In genomic region chr17:63486317-63487013, GRCh38 we compare ENCODE assay signal across 23 cellular contexts. TPM values are rescaled to one million over a fixed set of nuclear protein-coding genes. Genes with fewer than 3 reads are reported as not detected.
"Had no signal": no experiment of that assay in that cellular context is flagged by ENCODE, and none has a peak within 500 bp of the region (broad histone marks: within the 10 kb centered on the region; RNA-seq: fewer than 3 reads in every experiment).

No MANE protein-coding gene starts in this region.

- H3K27ac ChIP-seq: breast epithelium, tibial nerve had no signal

- H3K4me3 ChIP-seq: breast epithelium, left lung, tibial nerve had no signal

- ATAC-seq: left lung; stimulated activated naive CD8-positive, alpha-beta T cell treated with anti-CD3 and anti-CD28 coated beads, Interleukin-15, Interleukin-2, amounts not matched to agents 100 U/mL and 50 U/mL, for 24 hours had no signal

- DNase-seq: activated CD4-positive, alpha-beta T cell treated with anti-CD3 and anti-CD28 coated beads, Interleukin-2, amount 50 U/mL, for 1 hour; activated CD8-positive, alpha-beta memory T cell treated with anti-CD3 and anti-CD28 coated beads, Interleukin-2, amount 50 U/mL, for 48 hours; activated effector memory CD4-positive, alpha-beta T cell treated with anti-CD3 and anti-CD28 coated beads, Interleukin-2, amount 50 U/mL, for 16 hours; activated naive CD4-positive, alpha-beta T cell treated with anti-CD3 and anti-CD28 coated beads, Interleukin-2, amount 50 U/mL, for 16 hours; activated T-cell treated with anti-CD3 and anti-CD28 coated beads, Interleukin-2, amount 50 U/mL, for 48 hours; cortex of kidney; hypothalamus; islet precursor cell; mammary epithelial cell; nephron progenitor cell; stimulated activated CD4-positive, alpha-beta T cell treated with anti-CD3 and anti-CD28 coated beads, Interleukin-2, amount 100 ng/mL, for 24 hours; stimulated activated naive CD8-positive, alpha-beta T cell treated with anti-CD3 and anti-CD28 coated beads, Interleukin-15, Interleukin-2, amounts not matched to agents 100 U/mL and 50 U/mL, for 24 hours; substantia nigra; T-helper 1 cell; T-helper 9 cell had no signal

- H3K4me1 ChIP-seq: breast epithelium, tibial nerve had no signal

- H3K27me3 ChIP-seq: breast epithelium, left lung, tibial nerve had no signal

- H3K36me3 ChIP-seq: breast epithelium, left lung, tibial nerve had no signal

- H3K9me3 ChIP-seq: breast epithelium, left lung, tibial nerve had no signal

RNA-seq across cellular contexts. Expression of gene KCNH6, which starts 36.7 kb away (rescaled TPM):
- total RNA-seq: astrocyte, breast epithelium, frontal cortex, mammary epithelial cell, myocyte, omental fat pad, skeletal muscle tissue, tibial nerve had no signal
- polyA plus RNA-seq: mammary epithelial cell had no signal
